8 cellular contexts compared by ENCODE assay signal in genomic region chr5:94968507-94969095, GRCh38.
DNase-seq lines count a peak whose midpoint lies in the region; ATAC-seq, FAIRE-seq and TF ChIP-seq lines count a peak whose summit lies in the region.

No MANE protein-coding gene starts in this region.

- H3K4me1 ChIP-seq in mucosa of descending colon (ENCODE audit: low read depth) = no peaks in the 10 kb centered on the region

- no peak overlapping the region for H3K4me3 ChIP-seq in mucosa of descending colon

- DNase-seq in GM03348 (ENCODE audit: low spot score) = peak; percentile 38
- DNase-seq in NCI-H1105 (lab: John Stamatoyannopoulos, UW) = peak; percentile 16
- peak; percentile 82 for DNase-seq in SIG-M5 treated with dmso at 0.1 percent for 504 hours (lab: John Stamatoyannopoulos, UW; ENCODE audit: unreplicated experiment)
- peak; percentile 25 for DNase-seq in epidermal melanocyte (ENCODE audit: insufficient read length, low spot score)
- DNase-seq in mucosa of descending colon = peak in 1 of 3 donors; percentile 14
- DNase-seq in activated CD8-positive, alpha-beta memory T cell treated with anti-CD3 and anti-CD28 coated beads, Interleukin-2, amount 50 U/mL, for 4 hours = no peak

- no peaks in the 10 kb centered on the region for H3K36me3 ChIP-seq in mucosa of descending colon (ENCODE audit: low read depth)

- ATAC-seq in HG02588 (IDR thresholded peaks at IDR 0.05; ENCODE audit: unreplicated experiment) (peak; percentile 70), mucosa of descending colon (peak; percentile 69)

- TF ChIP-seq CTCF in mucosa of descending colon (IDR thresholded peaks at IDR 0.05) = peak; percentile 20

- peaks cover 2% of the 10 kb centered on the region for H3K9me3 ChIP-seq in mucosa of descending colon

- intact Hi-C loops in mucosa of descending colon (cut with DNase I, micrococcal nuclease) = no loop called here

- FAIRE-seq in A204.1 (lab: Jason Lieb, UNC) = peak; percentile 97
